In genomic region chr4:26320453-26321325, GRCh38 we compare ENCODE assay signal across 8 cellular contexts. TPM values are rescaled to one million over a fixed set of nuclear protein-coding genes. Genes with fewer than 3 reads are reported as not detected.
A peak's percentile ranks its signal among the peaks of the same experiment; 100 is the strongest.
DNase-seq lines count a peak whose midpoint lies in the region; ATAC-seq and TF ChIP-seq lines count a peak whose summit lies in the region.

Gene RBPJ, plus strand, starts transcription at chr4:26321014. Its CDS starts 15 bp downstream, at chr4:26321029.

- DNase-seq in GM12865 (ENCODE audit: low read depth): peak; percentile 94
- peak; percentile 88 for DNase-seq in NCI-H2081 treated with DMSO at 0.1 percent for 48 hours (lab: John Stamatoyannopoulos, UW)
- DNase-seq in T1000 (lab: John Stamatoyannopoulos, UW): peak; percentile 100
- peak; percentile 97 for DNase-seq in astrocyte of the cerebellum (ENCODE audit: low read depth)
- peak; percentile 95 for DNase-seq in hepatic stellate cell (ENCODE audit: low spot score)
- peak in 1 of 2 donors; percentile 95 for DNase-seq in vagina (ENCODE audit: extremely low spot score in 2 of 2)

- H3K4me3 ChIP-seq in GM12865 (ENCODE audit: low read depth, low read length): peak within 1 kb of the TSS; percentile 98
- H3K4me3 ChIP-seq in astrocyte of the cerebellum (ENCODE audit: low read depth, low read length): peak within 1 kb of the TSS; percentile 98
- peak within 1 kb of the TSS; percentile 91 for H3K4me3 ChIP-seq in rectal smooth muscle tissue (ENCODE audit: low read length)
- peak within 1 kb of the TSS; percentile 83 to 88 for H3K4me3 ChIP-seq in vagina

- in situ Hi-C loops in astrocyte of the cerebellum (cut with HindIII; ENCODE audit: low sequenced_read_pairs): loop anchor here (5.0 kb wide), 1 partner anchor 87 kb away; no protein-coding TSS in a partner anchor

- H3K9me3 ChIP-seq in vagina: no peaks in the 10 kb centered on the region

- H3K4me1 ChIP-seq in rectal smooth muscle tissue (ENCODE audit: control insufficient read depth, insufficient read depth, low read length): peaks cover 11% of the 10 kb centered on the region
- H3K4me1 ChIP-seq in vagina: peaks cover 49% of the 10 kb centered on the region

- intact Hi-C loops in vagina (cut with DNase I): loop anchor here (1.0 to 10.0 kb wide), 3 partner anchors 84 to 287 kb away; no protein-coding TSS in a partner anchor

- no peaks in the 10 kb centered on the region for H3K36me3 ChIP-seq in rectal smooth muscle tissue (ENCODE audit: control insufficient read depth, insufficient read depth, low read length)
- no peaks in the 10 kb centered on the region for H3K36me3 ChIP-seq in vagina

- peak in 1 of 2 donors; percentile 56 for TF ChIP-seq POLR2A in vagina (IDR thresholded peaks at IDR 0.05)

- H3K9ac ChIP-seq in rectal smooth muscle tissue (ENCODE audit: low read length): peak within 1 kb of the TSS; percentile 88

- H3K27ac ChIP-seq in rectal smooth muscle tissue (ENCODE audit: low read depth, low read length) (peak within 1 kb of the TSS; percentile 98), vagina (peak within 1 kb of the TSS; percentile 98)

- ATAC-seq in HG02884 (IDR thresholded peaks at IDR 0.05; ENCODE audit: unreplicated experiment): peak; percentile 16

- TF ChIP-seq CTCF in GM12865 (IDR thresholded peaks at IDR 0.05; ENCODE audit: insufficient read depth, low read depth, low read length, missing control alignments) (no peak), astrocyte of the cerebellum (IDR thresholded peaks at IDR 0.05; ENCODE audit: low read depth, low read length, missing control alignments) (no peak), vagina (IDR thresholded peaks at IDR 0.05) (peak in 1 of 3 experiments; percentile 48)

- no peaks in the 10 kb centered on the region for H3K27me3 ChIP-seq in rectal smooth muscle tissue (ENCODE audit: control insufficient read depth, insufficient read depth, low read length)
- H3K27me3 ChIP-seq in vagina: no peaks in the 10 kb centered on the region

RNA-seq across cellular contexts. Expression of gene RBPJ, which starts in this region (rescaled TPM):
- 50.8 TPM for total RNA-seq in vagina
